3 cellular contexts compared by ENCODE assay signal in the genomic region with DNA sequence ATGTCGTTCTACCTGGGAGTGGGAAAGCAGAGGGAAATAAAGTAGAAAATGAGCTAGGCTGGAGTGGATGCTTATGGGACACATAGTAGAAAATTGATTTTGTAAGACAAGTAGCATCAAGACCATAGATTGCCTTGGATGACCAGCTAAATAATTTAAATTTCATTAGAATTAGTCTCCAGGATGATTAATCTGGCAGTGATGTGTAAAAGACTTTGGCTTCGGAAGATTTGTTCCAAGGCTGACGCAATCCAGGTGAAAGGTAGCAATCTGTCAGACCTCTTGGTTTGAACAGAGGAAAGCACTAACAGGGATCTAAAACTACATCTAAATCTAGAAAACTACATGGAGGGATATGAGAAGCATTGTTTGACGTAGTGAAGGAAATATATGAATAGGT.
TF ChIP-seq lines count a peak whose summit lies in the region.

No MANE protein-coding gene starts in this region.

TF ChIP-seq in liver, 16 proteins besides CTCF, POLR2A, EP300 and RAD21:
- TF ChIP-seq, protein P1, sequence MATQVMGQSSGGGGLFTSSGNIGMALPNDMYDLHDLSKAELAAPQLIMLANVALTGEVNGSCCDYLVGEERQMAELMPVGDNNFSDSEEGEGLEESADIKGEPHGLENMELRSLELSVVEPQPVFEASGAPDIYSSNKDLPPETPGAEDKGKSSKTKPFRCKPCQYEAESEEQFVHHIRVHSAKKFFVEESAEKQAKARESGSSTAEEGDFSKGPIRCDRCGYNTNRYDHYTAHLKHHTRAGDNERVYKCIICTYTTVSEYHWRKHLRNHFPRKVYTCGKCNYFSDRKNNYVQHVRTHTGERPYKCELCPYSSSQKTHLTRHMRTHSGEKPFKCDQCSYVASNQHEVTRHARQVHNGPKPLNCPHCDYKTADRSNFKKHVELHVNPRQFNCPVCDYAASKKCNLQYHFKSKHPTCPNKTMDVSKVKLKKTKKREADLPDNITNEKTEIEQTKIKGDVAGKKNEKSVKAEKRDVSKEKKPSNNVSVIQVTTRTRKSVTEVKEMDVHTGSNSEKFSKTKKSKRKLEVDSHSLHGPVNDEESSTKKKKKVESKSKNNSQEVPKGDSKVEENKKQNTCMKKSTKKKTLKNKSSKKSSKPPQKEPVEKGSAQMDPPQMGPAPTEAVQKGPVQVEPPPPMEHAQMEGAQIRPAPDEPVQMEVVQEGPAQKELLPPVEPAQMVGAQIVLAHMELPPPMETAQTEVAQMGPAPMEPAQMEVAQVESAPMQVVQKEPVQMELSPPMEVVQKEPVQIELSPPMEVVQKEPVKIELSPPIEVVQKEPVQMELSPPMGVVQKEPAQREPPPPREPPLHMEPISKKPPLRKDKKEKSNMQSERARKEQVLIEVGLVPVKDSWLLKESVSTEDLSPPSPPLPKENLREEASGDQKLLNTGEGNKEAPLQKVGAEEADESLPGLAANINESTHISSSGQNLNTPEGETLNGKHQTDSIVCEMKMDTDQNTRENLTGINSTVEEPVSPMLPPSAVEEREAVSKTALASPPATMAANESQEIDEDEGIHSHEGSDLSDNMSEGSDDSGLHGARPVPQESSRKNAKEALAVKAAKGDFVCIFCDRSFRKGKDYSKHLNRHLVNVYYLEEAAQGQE (IDR thresholded peaks at IDR 0.05) = no peak
- peak; percentile 46 to 74 for TF ChIP-seq HNF4A (conservative IDR thresholded peaks at IDR 0.05)
- no peak for TF ChIP-seq MAX (IDR thresholded peaks at IDR 0.05)
- peak; percentile 57 for TF ChIP-seq ATF3 (IDR thresholded peaks at IDR 0.05)
- no peak for TF ChIP-seq HNF4G (IDR thresholded peaks at IDR 0.05)
- peak; percentile 18 for TF ChIP-seq SP1 (IDR thresholded peaks at IDR 0.05)
- no peak for TF ChIP-seq FOXA1 (IDR thresholded peaks at IDR 0.05)
- TF ChIP-seq GABPA (IDR thresholded peaks at IDR 0.05 in 1 of 2, conservative IDR thresholded peaks at IDR 0.05 in 1 of 2) = no peak
- peak; percentile 37 to 74 for TF ChIP-seq RXRA (IDR thresholded peaks at IDR 0.05)
- no peak for TF ChIP-seq YY1 (IDR thresholded peaks at IDR 0.05)
- TF ChIP-seq JUND (IDR thresholded peaks at IDR 0.05) = peak in 1 of 2 donors; percentile 79
- TF ChIP-seq, protein P2, sequence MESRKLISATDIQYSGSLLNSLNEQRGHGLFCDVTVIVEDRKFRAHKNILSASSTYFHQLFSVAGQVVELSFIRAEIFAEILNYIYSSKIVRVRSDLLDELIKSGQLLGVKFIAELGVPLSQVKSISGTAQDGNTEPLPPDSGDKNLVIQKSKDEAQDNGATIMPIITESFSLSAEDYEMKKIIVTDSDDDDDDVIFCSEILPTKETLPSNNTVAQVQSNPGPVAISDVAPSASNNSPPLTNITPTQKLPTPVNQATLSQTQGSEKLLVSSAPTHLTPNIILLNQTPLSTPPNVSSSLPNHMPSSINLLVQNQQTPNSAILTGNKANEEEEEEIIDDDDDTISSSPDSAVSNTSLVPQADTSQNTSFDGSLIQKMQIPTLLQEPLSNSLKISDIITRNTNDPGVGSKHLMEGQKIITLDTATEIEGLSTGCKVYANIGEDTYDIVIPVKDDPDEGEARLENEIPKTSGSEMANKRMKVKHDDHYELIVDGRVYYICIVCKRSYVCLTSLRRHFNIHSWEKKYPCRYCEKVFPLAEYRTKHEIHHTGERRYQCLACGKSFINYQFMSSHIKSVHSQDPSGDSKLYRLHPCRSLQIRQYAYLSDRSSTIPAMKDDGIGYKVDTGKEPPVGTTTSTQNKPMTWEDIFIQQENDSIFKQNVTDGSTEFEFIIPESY (IDR thresholded peaks at IDR 0.05) = no peak
- no peak for TF ChIP-seq FOXA2 (IDR thresholded peaks at IDR 0.05)
- TF ChIP-seq NR2F2 (IDR thresholded peaks at IDR 0.05) = no peak
- TF ChIP-seq EGR1 (IDR thresholded peaks at IDR 0.05; ENCODE audit: low read depth in 2 of 2) = no peak
- no peak for TF ChIP-seq TAF1 (conservative IDR thresholded peaks at IDR 0.05)

TF ChIP-seq in HepG2, 621 proteins besides CTCF, POLR2A, EP300 and RAD21:
- TF ChIP-seq TP53 (CRISPR knock-in tag; conservative IDR thresholded peaks at IDR 0.05) (no peak), ZNF10 (CRISPR knock-in tag; IDR thresholded peaks at IDR 0.05; ENCODE audit: borderline replicate concordance, low read depth) (no peak), ZNF331 (CRISPR knock-in tag; IDR thresholded peaks at IDR 0.05) (no peak), ZBTB38 (CRISPR knock-in tag; IDR thresholded peaks at IDR 0.05) (no peak), ZNF547 (CRISPR knock-in tag; IDR thresholded peaks at IDR 0.05) (no peak), PAWR (CRISPR knock-in tag; IDR thresholded peaks at IDR 0.05; ENCODE audit: borderline replicate concordance) (no peak)
- TF ChIP-seq, protein P3, sequence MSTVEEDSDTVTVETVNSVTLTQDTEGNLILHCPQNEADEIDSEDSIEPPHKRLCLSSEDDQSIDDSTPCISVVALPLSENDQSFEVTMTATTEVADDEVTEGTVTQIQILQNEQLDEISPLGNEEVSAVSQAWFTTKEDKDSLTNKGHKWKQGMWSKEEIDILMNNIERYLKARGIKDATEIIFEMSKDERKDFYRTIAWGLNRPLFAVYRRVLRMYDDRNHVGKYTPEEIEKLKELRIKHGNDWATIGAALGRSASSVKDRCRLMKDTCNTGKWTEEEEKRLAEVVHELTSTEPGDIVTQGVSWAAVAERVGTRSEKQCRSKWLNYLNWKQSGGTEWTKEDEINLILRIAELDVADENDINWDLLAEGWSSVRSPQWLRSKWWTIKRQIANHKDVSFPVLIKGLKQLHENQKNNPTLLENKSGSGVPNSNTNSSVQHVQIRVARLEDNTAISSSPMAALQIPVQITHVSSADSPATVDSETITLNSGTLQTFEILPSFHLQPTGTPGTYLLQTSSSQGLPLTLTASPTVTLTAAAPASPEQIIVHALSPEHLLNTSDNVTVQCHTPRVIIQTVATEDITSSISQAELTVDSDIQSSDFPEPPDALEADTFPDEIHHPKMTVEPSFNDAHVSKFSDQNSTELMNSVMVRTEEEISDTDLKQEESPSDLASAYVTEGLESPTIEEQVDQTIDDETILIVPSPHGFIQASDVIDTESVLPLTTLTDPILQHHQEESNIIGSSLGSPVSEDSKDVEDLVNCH (CRISPR knock-in tag; IDR thresholded peaks at IDR 0.05) = no peak
- TF ChIP-seq, protein P4, sequence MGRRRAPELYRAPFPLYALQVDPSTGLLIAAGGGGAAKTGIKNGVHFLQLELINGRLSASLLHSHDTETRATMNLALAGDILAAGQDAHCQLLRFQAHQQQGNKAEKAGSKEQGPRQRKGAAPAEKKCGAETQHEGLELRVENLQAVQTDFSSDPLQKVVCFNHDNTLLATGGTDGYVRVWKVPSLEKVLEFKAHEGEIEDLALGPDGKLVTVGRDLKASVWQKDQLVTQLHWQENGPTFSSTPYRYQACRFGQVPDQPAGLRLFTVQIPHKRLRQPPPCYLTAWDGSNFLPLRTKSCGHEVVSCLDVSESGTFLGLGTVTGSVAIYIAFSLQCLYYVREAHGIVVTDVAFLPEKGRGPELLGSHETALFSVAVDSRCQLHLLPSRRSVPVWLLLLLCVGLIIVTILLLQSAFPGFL (CRISPR knock-in tag; IDR thresholded peaks at IDR 0.05) = no peak

TF ChIP-seq in SK-N-SH treated with all-trans-retinoic acid at 6 μM for 48 hours, 23 proteins besides CTCF, POLR2A, EP300 and RAD21:
- no peak for TF ChIP-seq PATZ1 (CRISPR knock-in tag; IDR thresholded peaks at IDR 0.05; ENCODE audit: borderline replicate concordance)
- TF ChIP-seq ZNF70 (CRISPR knock-in tag; IDR thresholded peaks at IDR 0.05) = no peak
- no peak for TF ChIP-seq PPARA (CRISPR knock-in tag; IDR thresholded peaks at IDR 0.05; ENCODE audit: borderline replicate concordance)
- TF ChIP-seq POU6F1 (CRISPR knock-in tag; IDR thresholded peaks at IDR 0.05; ENCODE audit: borderline replicate concordance, low read depth) = no peak
- TF ChIP-seq TSHZ2 (CRISPR knock-in tag; IDR thresholded peaks at IDR 0.05) = no peak
- TF ChIP-seq TCF4 (CRISPR knock-in tag; IDR thresholded peaks at IDR 0.05; ENCODE audit: borderline replicate concordance) = no peak
- TF ChIP-seq TOX (CRISPR knock-in tag; IDR thresholded peaks at IDR 0.05; ENCODE audit: borderline replicate concordance) = no peak
TF ChIP-seq in SK-N-SH treated with all-trans-retinoic acid at 6 μM for 48 hours: peak in this region for 0.
